In the genomic region with DNA sequence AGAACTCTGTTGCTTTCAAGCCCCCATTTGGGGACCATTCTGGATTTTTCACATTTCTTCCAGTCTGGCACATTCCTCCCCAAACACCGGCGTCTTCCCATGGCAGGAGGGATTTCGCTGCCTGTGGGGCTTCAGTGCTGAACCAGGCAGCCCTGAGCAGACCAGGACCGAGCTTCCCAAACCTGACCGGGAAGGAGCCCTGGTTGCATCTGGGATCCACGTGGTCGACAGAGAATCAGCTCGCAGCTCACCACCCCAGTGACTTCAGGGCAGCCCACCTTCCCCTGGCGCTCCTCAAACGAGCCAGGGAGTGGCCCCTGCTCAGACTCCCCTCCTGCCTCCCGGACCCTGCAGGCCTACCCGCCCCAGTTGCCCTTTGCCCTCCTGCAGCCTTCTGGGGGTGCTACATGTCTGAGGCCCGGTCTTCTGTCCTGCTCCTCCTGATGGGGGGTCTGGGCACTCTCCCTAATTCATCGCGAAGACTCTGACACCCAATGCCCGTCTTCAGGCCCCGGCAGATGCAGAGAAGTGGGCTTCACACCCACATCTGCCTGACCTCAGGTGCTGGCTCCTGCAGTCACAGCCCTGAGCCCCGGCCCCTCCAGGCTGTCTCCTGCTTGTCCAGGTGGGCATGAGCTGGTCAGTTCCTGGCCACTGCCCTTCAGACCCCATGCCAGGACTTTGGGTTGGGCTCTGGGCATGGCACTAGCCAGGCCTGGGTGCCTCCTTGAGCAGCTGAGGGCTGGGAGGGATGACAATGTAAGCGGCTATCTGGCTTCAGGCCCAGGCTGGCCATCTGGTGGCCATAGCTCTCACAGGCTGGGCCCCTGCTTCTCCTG, we compare ENCODE assay signal across 9 cellular contexts. TPM values are rescaled to one million over a fixed set of nuclear protein-coding genes. Genes with fewer than 3 reads are reported as not detected.
DNase-seq lines count a peak whose midpoint lies in the region; ATAC-seq and TF ChIP-seq lines count a peak whose summit lies in the region.
"Had no signal": no experiment of that assay in that cellular context is flagged by ENCODE, and none has a peak within 500 bp of the region (broad histone marks: within the 10 kb centered on the region; RNA-seq: fewer than 3 reads in every experiment).

No MANE protein-coding gene starts in this region.

- H3K36me3 ChIP-seq in MM.1S (replicated peaks; ENCODE audit: insufficient read depth, low read length), result no peaks in the 10 kb centered on the region

- no peak for ATAC-seq in CD4-positive, alpha-beta T cell (ENCODE audit: poor library complexity)

- H3K4me1 ChIP-seq in MM.1S (ENCODE audit: low read length), result peaks cover 8% of the 10 kb centered on the region; the same call in 1 of the 2 replicates

- H3K27ac Mint-ChIP-seq in CD4-positive, alpha-beta T cell, result peak overlapping the region; percentile 82
- no peak overlapping the region for H3K27ac Mint-ChIP-seq in nephron progenitor cell

- H3K36me3 Mint-ChIP-seq in CD4-positive, alpha-beta T cell (ENCODE audit: low read depth), result no peaks in the 10 kb centered on the region
- no peaks in the 10 kb centered on the region for H3K36me3 Mint-ChIP-seq in nephron progenitor cell (ENCODE audit: low read depth)

- H3K9me3 ChIP-seq in CD4-positive, alpha-beta T cell (ENCODE audit: control insufficient read depth, low read length), result no peaks in the 10 kb centered on the region
- H3K9me3 ChIP-seq in MM.1S (replicated peaks; ENCODE audit: insufficient read depth, low read length), result no peaks in the 10 kb centered on the region

- H3K9ac ChIP-seq in MM.1S (ENCODE audit: low read length), result no peak overlapping the region

- no peaks in the 10 kb centered on the region for H3K27me3 ChIP-seq in CD4-positive, alpha-beta T cell (ENCODE audit: control insufficient read depth, insufficient read depth, low read length)
- no peaks in the 10 kb centered on the region for H3K27me3 ChIP-seq in MM.1S (replicated peaks; ENCODE audit: insufficient read depth, low read length)

- no peaks in the 10 kb centered on the region for H4K20me1 ChIP-seq in MM.1S (ENCODE audit: insufficient read depth, low read length)

- H3K27ac ChIP-seq in CD4-positive, alpha-beta T cell (ENCODE audit: low read depth, low read length), result no peak overlapping the region
- no peak overlapping the region for H3K27ac ChIP-seq in MM.1S (ENCODE audit: low read length)
- H3K27ac ChIP-seq in coronary artery, result peak overlapping the region in 1 of 2 donors; percentile 88
- H3K27ac ChIP-seq: HL-60 had no signal

- CTCF ChIA-PET in CD4-positive, alpha-beta T cell (lab: Charles Lee), result no interaction called here

- DNase-seq in CD4-positive, alpha-beta T cell, result no peak
- no peak for DNase-seq in MM.1S
- DNase-seq in coronary artery (ENCODE audit: low spot score), result peak; percentile 74
- no peak for DNase-seq in nephron progenitor cell
- no peak for DNase-seq in epidermal melanocyte (ENCODE audit: insufficient read length, low spot score)
- no peak for DNase-seq in NCI-H1436 treated with DMSO at 0.1 percent for 48 hours (lab: John Stamatoyannopoulos, UW)
- no peak for DNase-seq in DMS153 treated with DMSO at 0.1 percent for 48 hours (lab: John Stamatoyannopoulos, UW; ENCODE audit: unreplicated experiment)
- DNase-seq in NCI-H187 (lab: John Stamatoyannopoulos, UW), result no peak

- H3K4me3 ChIP-seq in MM.1S (ENCODE audit: low read length) (peak overlapping the region; percentile 60; the same call in 1 of the 2 replicates), coronary artery (peak overlapping the region; percentile 90)

- no peaks in the 10 kb centered on the region for H3K79me2 ChIP-seq in MM.1S (ENCODE audit: low read length)

- POLR2A ChIA-PET in CD4-positive, alpha-beta T cell (lab: Charles Lee), result interaction anchor here (1.9 kb wide), 1 partner anchor 23 kb away, joined by 37 read pairs; no protein-coding TSS in a partner anchor

- no peak overlapping the region for H2AFZ ChIP-seq in MM.1S (ENCODE audit: low read length)

- no peaks in the 10 kb centered on the region for H3K9me2 ChIP-seq in MM.1S (replicated peaks; ENCODE audit: insufficient read depth, low read length)

- peaks cover 34% of the 10 kb centered on the region for H3K4me1 Mint-ChIP-seq in CD4-positive, alpha-beta T cell (ENCODE audit: low read depth)
- peaks cover 47% of the 10 kb centered on the region for H3K4me1 Mint-ChIP-seq in nephron progenitor cell

- intact Hi-C loops in CD4-positive, alpha-beta T cell (cut with DNase I, micrococcal nuclease), result loop anchor here (2.0 to 10.0 kb wide), 7 partner anchors 26 to 1838 kb away; partner anchors contain the start of genes ARF1 (in 1 of the 2), IBA57 (in 1 of the 2), TAF5L (in 1 of the 2) and TRIM11 (in 1 of the 2)

- no peaks in the 10 kb centered on the region for H3K27me3 Mint-ChIP-seq in CD4-positive, alpha-beta T cell
- H3K27me3 Mint-ChIP-seq in nephron progenitor cell (ENCODE audit: low read depth, poor library complexity), result peaks cover 64% of the 10 kb centered on the region

- no peak for TF ChIP-seq CTCF in CD4-positive, alpha-beta T cell (IDR thresholded peaks at IDR 0.05)
- no peak for TF ChIP-seq CTCF in MM.1S (IDR thresholded peaks at IDR 0.05; ENCODE audit: low read length)
- no peak for TF ChIP-seq CTCF in coronary artery (IDR thresholded peaks at IDR 0.05)
- no peak for TF ChIP-seq CTCF in nephron progenitor cell (IDR thresholded peaks at IDR 0.05)

- no peaks in the 10 kb centered on the region for H3K9me3 Mint-ChIP-seq in CD4-positive, alpha-beta T cell
- no peaks in the 10 kb centered on the region for H3K9me3 Mint-ChIP-seq in nephron progenitor cell

- H3K4me3 Mint-ChIP-seq in CD4-positive, alpha-beta T cell, result peak overlapping the region; percentile 89
- peak overlapping the region; percentile 76 for H3K4me3 Mint-ChIP-seq in nephron progenitor cell

- H3F3A ChIP-seq in MM.1S (ENCODE audit: insufficient read depth, low read length), result peaks cover 3% of the 10 kb centered on the region; the same call in 1 of the 2 replicates

- peak overlapping the region; percentile 98; the same call in 1 of the 2 replicates for H3K4me2 ChIP-seq in MM.1S (ENCODE audit: low read depth, low read length)

RNA-seq across cellular contexts. Expression of gene PRSS38, which starts 26.2 kb away (rescaled TPM):
- total RNA-seq in CD4-positive, alpha-beta T cell, result not detected

RNA-seq across cellular contexts. Expression of gene SNAP47, which starts 54.0 kb away (rescaled TPM):
- total RNA-seq in CD4-positive, alpha-beta T cell, result 10 to 100 TPM; 12.8 to 14.0 TPM

RNA-seq across cellular contexts. Expression of gene JMJD4, which starts 54.2 kb away (rescaled TPM):
- 10 to 100 TPM; 11.4 to 11.9 TPM for total RNA-seq in CD4-positive, alpha-beta T cell
